Comparison of ENCODE assay signal across 12 cellular contexts in the genomic region with DNA sequence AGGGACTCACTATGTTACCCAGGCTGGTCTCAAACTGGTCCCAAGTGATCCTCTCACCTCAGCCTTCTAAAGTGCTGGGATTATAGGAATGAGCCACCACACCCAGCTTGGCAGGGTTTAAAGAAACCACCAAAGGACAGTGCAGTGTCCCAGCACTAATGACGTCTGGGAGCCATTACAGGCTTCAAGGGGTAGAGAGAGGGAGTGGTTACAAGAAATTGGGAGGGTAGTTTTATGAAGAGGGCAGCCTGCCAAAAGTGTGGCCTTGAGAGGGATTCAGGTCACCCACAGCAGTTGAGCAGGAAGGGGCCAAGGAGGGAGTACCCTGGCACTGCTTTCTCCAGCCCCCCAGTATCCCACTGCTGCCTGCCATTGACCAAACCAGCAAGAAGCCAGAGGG. TPM values are rescaled to one million over a fixed set of nuclear protein-coding genes. Genes with fewer than 3 reads are reported as not detected.
DNase-seq lines count a peak whose midpoint lies in the region; ATAC-seq and TF ChIP-seq lines count a peak whose summit lies in the region.
"Not testable (repeated sequence)": the region's sequence is repeated elsewhere in the genome, so short reads cannot be mapped to it uniquely, and the experiment has no call there.
"Had no signal": no experiment of that assay in that cellular context is flagged by ENCODE, and none has a peak within 500 bp of the region (broad histone marks: within the 10 kb centered on the region; RNA-seq: fewer than 3 reads in every experiment).

No MANE protein-coding gene starts in this region.

- not testable (repeated sequence) for H3K27ac ChIP-seq in HEK293 (ENCODE audit: extremely low read depth, low read depth, low read length)
- peak overlapping the region in 4 of 12 donors; percentile 46 to 86 (median 60) for H3K27ac ChIP-seq in heart left ventricle

- not testable (repeated sequence) for H3K4me1 ChIP-seq in HEK293 (ENCODE audit: control insufficient read depth, insufficient read depth, low read length); heart left ventricle

- not testable (repeated sequence) for H3K27me3 Mint-ChIP-seq in osteocyte (ENCODE audit: unreplicated experiment); stimulated activated naive B cell treated with anti-CD40 and anti-IgM and Interleukin-4, amounts not matched to agents 10 μg/mL and 1 μg/mL and 100 μg/mL, for 72 hours

- H3K27me3 ChIP-seq in heart left ventricle: not testable (repeated sequence)

- POLR2A ChIA-PET in HEK293 (lab: Yijun Ruan, JAX): not testable (repeated sequence)

- not testable (repeated sequence) for H3K4me1 Mint-ChIP-seq in osteocyte (ENCODE audit: unreplicated experiment); stimulated activated naive B cell treated with anti-CD40 and anti-IgM and Interleukin-4, amounts not matched to agents 10 μg/mL and 1 μg/mL and 100 μg/mL, for 72 hours

- DNase-seq in erythroblast (lab: John Stamatoyannopoulos, UW) (peak; percentile 13 to 29), heart left ventricle (peak in 1 of 5 donors; percentile 53), osteocyte (ENCODE audit: extremely low spot score, unreplicated experiment) (peak; percentile 25)
- DNase-seq in left ventricle myocardium superior; stimulated activated naive B cell treated with anti-CD40 and anti-IgM and Interleukin-4, amounts not matched to agents 10 μg/mL and 1 μg/mL and 100 μg/mL, for 72 hours: not testable (repeated sequence)

- H3K27ac Mint-ChIP-seq in osteocyte (ENCODE audit: unreplicated experiment): peak overlapping the region; percentile 19
- H3K27ac Mint-ChIP-seq in stimulated activated naive B cell treated with anti-CD40 and anti-IgM and Interleukin-4, amounts not matched to agents 10 μg/mL and 1 μg/mL and 100 μg/mL, for 72 hours: peak overlapping the region; percentile 54

- H3K36me3 ChIP-seq in HEK293 (ENCODE audit: control insufficient read depth in 2 of 2, insufficient read depth in 1 of 2, low read length in 2 of 2); heart left ventricle: not testable (repeated sequence)

- not testable (repeated sequence) for H3K9me3 ChIP-seq in HEK293 (ENCODE audit: control insufficient read depth, insufficient read depth, low read depth, low read length); heart left ventricle

- intact Hi-C loops in heart left ventricle (cut with DNase I); left ventricle myocardium superior (cut with micrococcal nuclease): not testable (repeated sequence)

- H3K9me3 Mint-ChIP-seq in osteocyte (ENCODE audit: unreplicated experiment); stimulated activated naive B cell treated with anti-CD40 and anti-IgM and Interleukin-4, amounts not matched to agents 10 μg/mL and 1 μg/mL and 100 μg/mL, for 72 hours: not testable (repeated sequence)

- CTCF ChIA-PET in HEK293 (lab: Yijun Ruan, JAX): not testable (repeated sequence)

- H3K4me3 ChIP-seq in HEK293 (ENCODE audit: low read depth, low read length); heart left ventricle: not testable (repeated sequence)

- not testable (repeated sequence) for H3K36me3 Mint-ChIP-seq in osteocyte (ENCODE audit: unreplicated experiment)
- peaks cover 12 to 21% of the 10 kb centered on the region in 2 donors for H3K36me3 Mint-ChIP-seq in stimulated activated naive B cell treated with anti-CD40 and anti-IgM and Interleukin-4, amounts not matched to agents 10 μg/mL and 1 μg/mL and 100 μg/mL, for 72 hours

- TF ChIP-seq POLR2A in erythroblast (IDR thresholded peaks at IDR 0.05; ENCODE audit: low read length); heart left ventricle (IDR thresholded peaks at IDR 0.05): not testable (repeated sequence)

- not testable (repeated sequence) for H3K4me3 Mint-ChIP-seq in osteocyte (ENCODE audit: unreplicated experiment); stimulated activated naive B cell treated with anti-CD40 and anti-IgM and Interleukin-4, amounts not matched to agents 10 μg/mL and 1 μg/mL and 100 μg/mL, for 72 hours

- ATAC-seq in heart left ventricle (peak in 3 of 4 donors; percentile 12 to 29 (median 23)), left ventricle myocardium superior (peak; percentile 4)
- ATAC-seq in stimulated activated naive B cell treated with anti-CD40 and anti-IgM and Interleukin-4, amounts not matched to agents 10 μg/mL and 1 μg/mL and 100 μg/mL, for 72 hours (replicated peaks): not testable (repeated sequence)

- WGBS in heart left ventricle, 4 donors: 31 to 56% (median 40%) methylated on average over 1 of the region's 1 CpG

- TF ChIP-seq CTCF in HEK293 (tag by site-specific recombination; IDR thresholded peaks at IDR 0.05); heart left ventricle (IDR thresholded peaks at IDR 0.05); osteocyte (IDR thresholded peaks at IDR 0.05): not testable (repeated sequence)

TF ChIP-seq in HEK293, 187 proteins besides CTCF, POLR2A, EP300 and RAD21:
- TF ChIP-seq, protein P1, sequence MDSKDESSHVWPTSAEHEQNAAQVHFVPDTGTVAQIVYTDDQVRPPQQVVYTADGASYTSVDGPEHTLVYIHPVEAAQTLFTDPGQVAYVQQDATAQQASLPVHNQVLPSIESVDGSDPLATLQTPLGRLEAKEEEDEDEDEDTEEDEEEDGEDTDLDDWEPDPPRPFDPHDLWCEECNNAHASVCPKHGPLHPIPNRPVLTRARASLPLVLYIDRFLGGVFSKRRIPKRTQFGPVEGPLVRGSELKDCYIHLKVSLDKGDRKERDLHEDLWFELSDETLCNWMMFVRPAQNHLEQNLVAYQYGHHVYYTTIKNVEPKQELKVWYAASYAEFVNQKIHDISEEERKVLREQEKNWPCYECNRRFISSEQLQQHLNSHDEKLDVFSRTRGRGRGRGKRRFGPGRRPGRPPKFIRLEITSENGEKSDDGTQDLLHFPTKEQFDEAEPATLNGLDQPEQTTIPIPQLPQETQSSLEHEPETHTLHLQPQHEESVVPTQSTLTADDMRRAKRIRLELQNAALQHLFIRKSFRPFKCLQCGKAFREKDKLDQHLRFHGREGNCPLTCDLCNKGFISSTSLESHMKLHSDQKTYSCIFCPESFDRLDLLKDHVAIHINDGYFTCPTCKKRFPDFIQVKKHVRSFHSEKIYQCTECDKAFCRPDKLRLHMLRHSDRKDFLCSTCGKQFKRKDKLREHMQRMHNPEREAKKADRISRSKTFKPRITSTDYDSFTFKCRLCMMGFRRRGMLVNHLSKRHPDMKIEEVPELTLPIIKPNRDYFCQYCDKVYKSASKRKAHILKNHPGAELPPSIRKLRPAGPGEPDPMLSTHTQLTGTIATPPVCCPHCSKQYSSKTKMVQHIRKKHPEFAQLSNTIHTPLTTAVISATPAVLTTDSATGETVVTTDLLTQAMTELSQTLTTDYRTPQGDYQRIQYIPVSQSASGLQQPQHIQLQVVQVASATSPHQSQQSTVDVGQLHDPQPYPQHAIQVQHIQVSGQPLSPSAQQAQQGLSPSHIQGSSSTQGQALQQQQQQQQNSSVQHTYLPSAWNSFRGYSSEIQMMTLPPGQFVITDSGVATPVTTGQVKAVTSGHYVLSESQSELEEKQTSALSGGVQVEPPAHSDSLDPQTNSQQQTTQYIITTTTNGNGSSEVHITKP (tag by site-specific recombination; IDR thresholded peaks at IDR 0.05): 0 out of 2 replicates have a peak, but pooled peaks have one; percentile 14
- TF ChIP-seq ZNF549 (tag by site-specific recombination; IDR thresholded peaks at IDR 0.05) (peak; percentile 51; the same call in 1 of the 2 replicates), PRDM4 (tag by site-specific recombination; IDR thresholded peaks at IDR 0.05) (peak; percentile 52; the same call in 1 of the 2 replicates)

RNA-seq across cellular contexts. Expression of gene TUBA3D, which starts 1.3 kb away (rescaled TPM):
- 100 to 1,000 TPM in 4 of 9 donors, 10 to 100 TPM in 2, 1 to 10 TPM in 3; 5.5 to 835 (median 94.9) TPM for total RNA-seq in heart left ventricle
- polyA plus RNA-seq in heart left ventricle: 100 to 1,000 TPM; 106 to 831 TPM
- 100 TPM for total RNA-seq in left ventricle myocardium superior
- total RNA-seq in osteocyte: not detected in 2 replicates
- total RNA-seq: A673; Caco-2; Calu3; CD4-positive, alpha-beta T cell; CD8-positive, alpha-beta T cell had no signal
- polyA plus RNA-seq: AG04450 had no signal

RNA-seq across cellular contexts. Expression of gene MZT2A, which starts 15.0 kb away (rescaled TPM):
- total RNA-seq in heart left ventricle (100 to 1,000 TPM; 112 to 438 (median 192) TPM), left ventricle myocardium superior (370 TPM), osteocyte (106 and 110 TPM in 2 replicates)
- 100 to 1,000 TPM; 263 to 345 TPM for polyA plus RNA-seq in heart left ventricle

RNA-seq across cellular contexts. Expression of gene CCDC74A, which starts 50.5 kb away (rescaled TPM):
- 1 to 10 TPM in 6 of 9 donors, under 1 TPM in 3; 0.46 to 2.7 (median 1.6) TPM for total RNA-seq in heart left ventricle
- polyA plus RNA-seq in heart left ventricle: 1 to 10 TPM; 1.0 to 1.1 TPM
- 1.0 TPM for total RNA-seq in left ventricle myocardium superior
- 1.8 and 2.4 TPM in 2 replicates for total RNA-seq in osteocyte
